In genomic region chr13:107348471-107348870, GRCh38 we compare ENCODE assay signal across 16 cellular contexts.
DNase-seq lines count a peak whose midpoint lies in the region; ATAC-seq and TF ChIP-seq lines count a peak whose summit lies in the region.
"Had no signal": no experiment of that assay in that cellular context is flagged by ENCODE, and none has a peak within 500 bp of the region (broad histone marks: within the 10 kb centered on the region; RNA-seq: fewer than 3 reads in every experiment).

No MANE protein-coding gene starts in this region.

- H2BK5ac ChIP-seq in mesenchymal stem cell (ENCODE audit: low read depth, low read length, poor library complexity, severe bottlenecking), result no peak overlapping the region

- H3K9ac ChIP-seq in mesenchymal stem cell (ENCODE audit: low read length), result no peak overlapping the region
- no peak overlapping the region for H3K9ac ChIP-seq in colonic mucosa (ENCODE audit: low read depth in 2 of 2, low read length in 2 of 2)

- TF ChIP-seq CTCF in choroid plexus epithelial cell (conservative IDR thresholded peaks at IDR 0.05; ENCODE audit: low read depth, low read length) (no peak), colonic mucosa (IDR thresholded peaks at IDR 0.05) (no peak), left lung (IDR thresholded peaks at IDR 0.05) (no peak)

- no peak overlapping the region for H2AFZ ChIP-seq in mesenchymal stem cell (ENCODE audit: low read depth, low read length)

- H3K36me3 ChIP-seq in mesenchymal stem cell (ENCODE audit: control insufficient read depth in 1 of 2, insufficient read depth in 2 of 2, low read depth in 1 of 2, low read length in 2 of 2), result no peaks in the 10 kb centered on the region
- no peaks in the 10 kb centered on the region for H3K36me3 ChIP-seq in colonic mucosa
- no peaks in the 10 kb centered on the region for H3K36me3 ChIP-seq in left lung
- H3K36me3 ChIP-seq: HAP-1 had no signal

- H3K23ac ChIP-seq in mesenchymal stem cell (ENCODE audit: low read length in 2 of 2), result no peak overlapping the region

- H3K4me1 ChIP-seq in mesenchymal stem cell (ENCODE audit: control insufficient read depth, insufficient read depth, low read depth, low read length) (peaks cover 7% of the 10 kb centered on the region), colonic mucosa (no peaks in the 10 kb centered on the region), left lung (no peaks in the 10 kb centered on the region)
- H3K4me1 ChIP-seq: HAP-1 had no signal

- WGBS in mesenchymal stem cell, result 51% methylated on average over 5 of the region's 6 CpGs

- H2AK5ac ChIP-seq in mesenchymal stem cell (ENCODE audit: low read length, severe bottlenecking), result no peak overlapping the region

- H2BK120ac ChIP-seq in mesenchymal stem cell (ENCODE audit: low read depth, low read length), result no peak overlapping the region

- no peak overlapping the region for H3K14ac ChIP-seq in mesenchymal stem cell (ENCODE audit: low read length in 2 of 2)

- H3K4ac ChIP-seq in mesenchymal stem cell (ENCODE audit: low read depth in 1 of 2, low read length in 2 of 2), result no peak overlapping the region

- H3K27me3 ChIP-seq in mesenchymal stem cell (ENCODE audit: control insufficient read depth in 1 of 2, insufficient read depth in 1 of 2, low read length in 2 of 2), result no peaks in the 10 kb centered on the region
- no peaks in the 10 kb centered on the region for H3K27me3 ChIP-seq in colonic mucosa
- H3K27me3 ChIP-seq in left lung, result no peaks in the 10 kb centered on the region

- DNase-seq in Daoy (ENCODE audit: low read depth) (peak; percentile 30), NCI-H226 (peak; percentile 77), choroid plexus epithelial cell (ENCODE audit: low read depth) (peak; percentile 44), mesenchymal stem cell (peak; percentile 71), colonic mucosa (no peak), left lung (no peak), AG20443 (ENCODE audit: low spot score) (no peak)
- DNase-seq: Caco-2; CD4-positive, CD25-positive, alpha-beta regulatory T cell; NCI-H146; NCI-H2081 treated with DMSO at 0.1 percent for 48 hours; NCI-H345; NCI-H774; Right ventricle myocardium superior had no signal

- no peak overlapping the region for H4K91ac ChIP-seq in mesenchymal stem cell (ENCODE audit: low read length)

- H3K79me1 ChIP-seq in mesenchymal stem cell (replicated peaks; ENCODE audit: low read length, poor library complexity, severe bottlenecking), result peaks cover 27% of the 10 kb centered on the region

- no peak overlapping the region for H3K18ac ChIP-seq in mesenchymal stem cell (ENCODE audit: low read depth in 1 of 2, low read length in 2 of 2)

- no peak overlapping the region for H2BK12ac ChIP-seq in mesenchymal stem cell (ENCODE audit: low read length in 2 of 2)

- no peak overlapping the region for H2BK15ac ChIP-seq in mesenchymal stem cell (ENCODE audit: low read depth, poor library complexity, severe bottlenecking)

- intact Hi-C loops in colonic mucosa (cut with DNase I) (no loop called here), left lung (cut with DNase I) (no loop called here)

- H4K8ac ChIP-seq in mesenchymal stem cell (ENCODE audit: low read length), result no peak overlapping the region

- H3K4me2 ChIP-seq in mesenchymal stem cell (ENCODE audit: low read length, poor library complexity, severe bottlenecking), result no peak overlapping the region

- no peak for ATAC-seq in left lung
- ATAC-seq: Panc1 had no signal

- H3K4me3 ChIP-seq in choroid plexus epithelial cell (ENCODE audit: low read depth, low read length) (no peak overlapping the region), mesenchymal stem cell (ENCODE audit: insufficient read depth in 1 of 2, low read depth in 1 of 2, low read length in 2 of 2) (no peak overlapping the region), colonic mucosa (no peak overlapping the region), left lung (no peak overlapping the region)
- H3K4me3 ChIP-seq: HAP-1 had no signal

- peak overlapping the region; percentile 37 for H3K27ac ChIP-seq in mesenchymal stem cell (ENCODE audit: low read length, poor library complexity, severe bottlenecking)
- no peak overlapping the region for H3K27ac ChIP-seq in colonic mucosa
- no peak overlapping the region for H3K27ac ChIP-seq in left lung

- H3K9me3 ChIP-seq in mesenchymal stem cell (ENCODE audit: control insufficient read depth, low read length), result no peaks in the 10 kb centered on the region
- no peaks in the 10 kb centered on the region for H3K9me3 ChIP-seq in colonic mucosa
- H3K9me3 ChIP-seq in left lung, result no peaks in the 10 kb centered on the region
- H3K9me3 ChIP-seq: HAP-1 had no signal

Comparison
In these comparisons a context has a peak if more than half of its experiments do, and no peak if none do; other contexts are left out.
1. DNase-seq: peak in Daoy (single experiment), NCI-H226 (single experiment), choroid plexus epithelial cell (single experiment) and mesenchymal stem cell (single experiment); none in colonic mucosa (single experiment), left lung (0 of 2) and AG20443 (single experiment).